10 cellular contexts compared by ENCODE assay signal in genomic region chr12:108332791-108333382, GRCh38.
A peak's percentile ranks its signal among the peaks of the same experiment; 100 is the strongest.
DNase-seq lines count a peak whose midpoint lies in the region; ATAC-seq and TF ChIP-seq lines count a peak whose summit lies in the region.
"Had no signal": no experiment of that assay in that cellular context is flagged by ENCODE, and none has a peak within 500 bp of the region (broad histone marks: within the 10 kb centered on the region; RNA-seq: fewer than 3 reads in every experiment).

No MANE protein-coding gene starts in this region.

- H3K4me3 Mint-ChIP-seq in effector memory CD8-positive, alpha-beta T cell = peak overlapping the region in 1 of 2 donors; percentile 59
- no peak overlapping the region for H3K4me3 Mint-ChIP-seq in nephron progenitor cell

- no peaks in the 10 kb centered on the region for H3K9me3 Mint-ChIP-seq in effector memory CD8-positive, alpha-beta T cell
- peaks cover 5% of the 10 kb centered on the region for H3K9me3 Mint-ChIP-seq in nephron progenitor cell

- peaks cover 2 to 18% of the 10 kb centered on the region in 2 donors for H3K27me3 Mint-ChIP-seq in effector memory CD8-positive, alpha-beta T cell
- peaks cover 2% of the 10 kb centered on the region for H3K27me3 Mint-ChIP-seq in nephron progenitor cell (ENCODE audit: low read depth, poor library complexity)

- peaks cover 32 to 65% of the 10 kb centered on the region in 2 donors for H3K4me1 Mint-ChIP-seq in effector memory CD8-positive, alpha-beta T cell (ENCODE audit: low read depth in 2 of 2)
- peaks cover 25% of the 10 kb centered on the region for H3K4me1 Mint-ChIP-seq in nephron progenitor cell

- H3K36me3 Mint-ChIP-seq in effector memory CD8-positive, alpha-beta T cell (ENCODE audit: insufficient read depth) = peaks cover 7% of the 10 kb centered on the region
- H3K36me3 Mint-ChIP-seq in nephron progenitor cell (ENCODE audit: low read depth) = no peaks in the 10 kb centered on the region

- no peak overlapping the region for H3K4me3 ChIP-seq in NB4 (ENCODE audit: low read depth, low read length)

- peak; percentile 44 for DNase-seq in AG20443 (ENCODE audit: low spot score)
- peak; percentile 92 for DNase-seq in NB4 (ENCODE audit: low read depth)
- DNase-seq in effector memory CD8-positive, alpha-beta T cell = peak in 1 of 3 experiments; percentile 17
- DNase-seq in nephron progenitor cell = no peak
- DNase-seq in amniotic stem cell (lab: John Stamatoyannopoulos, UW) = no peak
- DNase-seq in activated CD4-positive, alpha-beta T cell treated with anti-CD3 and anti-CD28 coated beads, Interleukin-2, amount 50 U/mL, for 1 hour = no peak
- no peak for DNase-seq in NCI-H1436 treated with DMSO at 0.1 percent for 48 hours (lab: John Stamatoyannopoulos, UW)
- DNase-seq in activated naive CD4-positive, alpha-beta T cell (lab: John Stamatoyannopoulos, UW) = no peak
- DNase-seq: BE2C, posterior cingulate gyrus had no signal

- peak; percentile 83 for ATAC-seq in effector memory CD8-positive, alpha-beta T cell (replicated peaks)

- no peak for TF ChIP-seq POLR2A in NB4 (IDR thresholded peaks at IDR 0.05; ENCODE audit: extremely low read depth, insufficient read length)

- TF ChIP-seq CTCF in NB4 (IDR thresholded peaks at IDR 0.05; ENCODE audit: low read depth, low read length) (no peak), nephron progenitor cell (IDR thresholded peaks at IDR 0.05) (no peak)

- H3K27ac Mint-ChIP-seq in effector memory CD8-positive, alpha-beta T cell = peak overlapping the region; percentile 35 to 86
- H3K27ac Mint-ChIP-seq in nephron progenitor cell = peak overlapping the region; percentile 42

Comparison
In these comparisons a context has a peak if more than half of its experiments do, and no peak if none do; other contexts are left out.
1. DNase-seq: peak in AG20443 (single experiment) and NB4 (single experiment); none in nephron progenitor cell (single experiment), amniotic stem cell (single experiment), activated CD4-positive, alpha-beta T cell treated with anti-CD3 and anti-CD28 coated beads, Interleukin-2, amount 50 U/mL, for 1 hour (single experiment), NCI-H1436 treated with DMSO at 0.1 percent for 48 hours (single experiment) and activated naive CD4-positive, alpha-beta T cell (0 of 4).